ENCODE assay signal across 9 cellular contexts in the genomic region with DNA sequence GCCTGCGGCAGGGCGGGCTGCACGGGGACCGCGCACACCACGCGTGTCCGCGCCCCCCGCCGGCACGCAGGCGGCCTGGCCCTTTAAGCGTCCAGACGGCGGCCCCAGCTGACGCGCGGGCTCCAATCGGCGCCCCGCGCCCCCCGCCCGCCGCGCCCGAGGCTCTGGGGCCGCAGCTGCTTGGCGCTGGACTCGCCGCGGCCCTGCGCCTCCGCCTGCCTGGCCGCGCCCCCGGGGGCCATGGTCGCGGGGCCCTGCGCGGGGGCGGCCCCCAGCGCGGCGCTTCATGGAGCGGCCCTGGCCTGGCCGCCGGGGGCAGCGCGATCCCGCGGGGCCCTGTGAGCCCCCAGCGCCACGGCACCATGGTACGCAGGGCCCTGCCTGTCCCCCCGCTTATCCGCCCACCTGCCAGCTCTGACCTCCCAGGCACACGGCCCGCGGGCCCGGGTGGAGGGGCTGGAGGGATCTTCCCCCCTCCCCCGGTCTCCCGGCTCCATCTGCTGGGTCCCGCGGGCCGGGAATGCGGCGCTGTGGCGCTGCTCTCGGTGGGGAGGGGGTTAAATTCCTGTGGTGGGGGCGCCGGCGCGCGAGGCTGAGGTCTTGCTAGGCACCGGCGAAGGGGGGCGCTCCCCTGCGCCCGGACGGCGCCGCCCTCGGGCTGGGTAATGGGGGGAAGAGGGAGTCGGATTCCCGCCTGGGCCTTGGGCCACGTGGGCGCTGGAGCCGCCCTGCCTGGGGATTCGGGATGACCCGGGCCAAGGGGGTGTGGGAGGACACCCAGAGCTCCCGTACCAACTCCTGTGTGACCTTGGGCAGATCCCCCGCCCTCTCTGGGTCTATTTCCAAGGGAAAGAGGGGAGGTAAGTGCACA. TPM values are rescaled to one million over a fixed set of nuclear protein-coding genes. Genes with fewer than 3 reads are reported as not detected.
DNase-seq lines count a peak whose midpoint lies in the region; ATAC-seq and TF ChIP-seq lines count a peak whose summit lies in the region.
"Had no signal": no experiment of that assay in that cellular context is flagged by ENCODE, and none has a peak within 500 bp of the region (broad histone marks: within the 10 kb centered on the region; RNA-seq: fewer than 3 reads in every experiment).

No MANE protein-coding gene starts in this region.

- H3K36me3 Mint-ChIP-seq in CD4-positive, alpha-beta T cell (ENCODE audit: low read depth) = no peaks in the 10 kb centered on the region

- CTCF ChIA-PET in CD4-positive, alpha-beta T cell (lab: Charles Lee) = interaction anchor here (0.9 kb wide), 2 partner anchors 9 to 72 kb away, joined by 3 read pairs; a partner anchor contains a TSS
- CTCF ChIA-PET in HCT116 (lab: Charles Lee) = no interaction called here

- H3K9me3 ChIP-seq in CD4-positive, alpha-beta T cell (ENCODE audit: control insufficient read depth, low read length) = no peaks in the 10 kb centered on the region
- H3K9me3 ChIP-seq in HCT116 (ENCODE audit: control insufficient read depth in 1 of 2, insufficient read depth in 1 of 2, low read depth in 1 of 2, low read length in 2 of 2) (no peaks in the 10 kb centered on the region), esophagus squamous epithelium (no peaks in the 10 kb centered on the region), mucosa of descending colon (no peaks in the 10 kb centered on the region), upper lobe of right lung (no peaks in the 10 kb centered on the region)

- peaks cover 16% of the 10 kb centered on the region; the same call in 1 of the 2 replicates for H3K79me2 ChIP-seq in HCT116 (ENCODE audit: insufficient read depth, low read length)

- no peaks in the 10 kb centered on the region for H3K9me3 Mint-ChIP-seq in CD4-positive, alpha-beta T cell

- no peak overlapping the region for H3K27ac Mint-ChIP-seq in CD4-positive, alpha-beta T cell

- intact Hi-C loops in CD4-positive, alpha-beta T cell (cut with DNase I, micrococcal nuclease) = loop anchor here in 1 of 2 experiments (5.0 kb wide), 1 partner anchor 88 kb away; no protein-coding TSS in a partner anchor
- intact Hi-C loops in HCT116 (cut with micrococcal nuclease) = loop anchor here (5.0 kb wide), 2 partner anchors 52 to 88 kb away; a partner anchor contains a TSS
- intact Hi-C loops in esophagus squamous epithelium (cut with DNase I) = no loop called here
- intact Hi-C loops in mucosa of descending colon (cut with DNase I, micrococcal nuclease) = loop anchor here in 1 of 2 donors (10.0 kb wide), 1 partner anchor 90 kb away; no protein-coding TSS in a partner anchor
- intact Hi-C loops in upper lobe of right lung (cut with DNase I) = no loop called here

- H3K4me1 ChIP-seq in HCT116 (ENCODE audit: control insufficient read depth in 1 of 2, insufficient read depth in 2 of 2, low read length in 2 of 2) (peaks cover 42 to 63% of the 10 kb centered on the region in 2 experiments), esophagus squamous epithelium (peaks cover 36 to 83% (median 54%) of the 10 kb centered on the region in 3 donors), mucosa of descending colon (ENCODE audit: low read depth) (peaks cover 17% of the 10 kb centered on the region), upper lobe of right lung (peaks cover 41% of the 10 kb centered on the region)

- no TSS peak for BruUV-seq in HCT116 (replicated peaks; lab: Mats Ljungman, UMichigan)

- peak overlapping the region; percentile 99 for H3K4me2 ChIP-seq in HCT116 (ENCODE audit: low read length)

- H3K4me3 ChIP-seq in HCT116 (replicated peaks in 1 of 2; ENCODE audit: low read depth in 1 of 2, low read length in 2 of 2) = peak overlapping the region; percentile 75 to 86
- H3K4me3 ChIP-seq in esophagus squamous epithelium = peak overlapping the region; percentile 67 to 86 (median 78)
- H3K4me3 ChIP-seq in mucosa of descending colon = peak overlapping the region; percentile 32
- H3K4me3 ChIP-seq in upper lobe of right lung = peak overlapping the region; percentile 87

- no peaks in the 10 kb centered on the region for H3K27me3 ChIP-seq in CD4-positive, alpha-beta T cell (ENCODE audit: control insufficient read depth, insufficient read depth, low read length)
- H3K27me3 ChIP-seq in HCT116 (ENCODE audit: insufficient read depth, low read length) (no peaks in the 10 kb centered on the region), esophagus squamous epithelium (no peaks in the 10 kb centered on the region), upper lobe of right lung (no peaks in the 10 kb centered on the region)

- H3K4me3 Mint-ChIP-seq in CD4-positive, alpha-beta T cell = peak overlapping the region; percentile 60

- no peaks in the 10 kb centered on the region for H4K20me1 ChIP-seq in HCT116 (ENCODE audit: insufficient read depth)

- DNase-seq in CD4-positive, alpha-beta T cell = no peak
- DNase-seq in HCT116 (ENCODE audit: low read depth, low spot score) = no peak
- peak; percentile 67 for DNase-seq in UCSD-AML1 (lab: John Stamatoyannopoulos, UW; ENCODE audit: unreplicated experiment)
- DNase-seq in esophagus squamous epithelium (lab: John Stamatoyannopoulos, UW) = no peak
- DNase-seq in mucosa of descending colon = peak; percentile 35 to 75 (median 65)
- DNase-seq in upper lobe of right lung = peak; percentile 82

- no peak overlapping the region for H2AFZ ChIP-seq in HCT116 (ENCODE audit: low read depth, low read length, poor library complexity, severe bottlenecking)

- no peaks in the 10 kb centered on the region for H3K9me2 ChIP-seq in HCT116 (ENCODE audit: insufficient read depth)

- TF ChIP-seq POLR2A in HCT116 (IDR thresholded peaks at IDR 0.05; ENCODE audit: borderline replicate concordance, extremely low read depth, insufficient read depth, insufficient read length) (no peak), esophagus squamous epithelium (IDR thresholded peaks at IDR 0.05) (peak in 1 of 4 donors; percentile 30)

- no peaks in the 10 kb centered on the region for H3K27me3 Mint-ChIP-seq in CD4-positive, alpha-beta T cell

- no peak for TF ChIP-seq RAD21 in HCT116 (IDR thresholded peaks at IDR 0.05; ENCODE audit: low read depth)

- RAD21 ChIA-PET in HCT116 (lab: Charles Lee; ENCODE audit: low non-redundant PET in 1 of 2, low total read pairs in 2 of 2, uncharacterized antibody in 2 of 2, unreplicated experiment in 2 of 2) = no interaction called here

- H3K9ac ChIP-seq in HCT116 (ENCODE audit: low read length) = peak overlapping the region; percentile 86

- H3K4me1 Mint-ChIP-seq in CD4-positive, alpha-beta T cell (ENCODE audit: low read depth) = peaks cover 23% of the 10 kb centered on the region

- POLR2A ChIA-PET in CD4-positive, alpha-beta T cell (lab: Charles Lee) = interaction anchor here (1.0 kb wide), 2 partner anchors 11 to 54 kb away, joined by 3 read pairs; a partner anchor contains a TSS
- POLR2A ChIA-PET in HCT116 (lab: Charles Lee) = no interaction called here

- no peak overlapping the region for H3K27ac ChIP-seq in CD4-positive, alpha-beta T cell (ENCODE audit: low read depth, low read length)
- H3K27ac ChIP-seq in HCT116 (ENCODE audit: low read depth, low read length) (peak overlapping the region; percentile 84), esophagus squamous epithelium (peak overlapping the region; percentile 84 to 96 (median 94)), upper lobe of right lung (peak overlapping the region; percentile 88)

- TF ChIP-seq CTCF in CD4-positive, alpha-beta T cell (IDR thresholded peaks at IDR 0.05) = no peak
- TF ChIP-seq CTCF in HCT116 (IDR thresholded peaks at IDR 0.05 in 2 of 3, conservative IDR thresholded peaks at IDR 0.05 in 1 of 3; ENCODE audit: borderline replicate concordance in 1 of 3, insufficient read depth in 1 of 3, low read depth in 2 of 3, low read length in 2 of 3) (0 out of 6 replicates have a peak, but pooled peaks of 1 of the 3 experiments have one; percentile 18), esophagus squamous epithelium (IDR thresholded peaks at IDR 0.05) (no peak), mucosa of descending colon (IDR thresholded peaks at IDR 0.05) (no peak), upper lobe of right lung (IDR thresholded peaks at IDR 0.05) (no peak)

- ATAC-seq in CD4-positive, alpha-beta T cell (ENCODE audit: poor library complexity) = peak; percentile 54
- peak; percentile 17 for ATAC-seq in HCT116
- ATAC-seq in mucosa of descending colon = peak; percentile 47
- peak; percentile 72 for ATAC-seq in upper lobe of right lung
- no peak for ATAC-seq in HG03045 (IDR thresholded peaks at IDR 0.05; ENCODE audit: unreplicated experiment)
- ATAC-seq in HG03135 (IDR thresholded peaks at IDR 0.05; ENCODE audit: unreplicated experiment) = no peak

- WGBS in esophagus squamous epithelium, 2 donors = 2 to 5% methylated on average over 4 to 10 of the region's 94 CpGs

- H3K36me3 ChIP-seq in HCT116 (ENCODE audit: control insufficient read depth in 1 of 2, insufficient read depth in 2 of 2, low read length in 2 of 2) (no peaks in the 10 kb centered on the region; a peak in 1 of 4 replicates), esophagus squamous epithelium (peaks cover 1 to 26% (median 3%) of the 10 kb centered on the region in 3 donors), mucosa of descending colon (ENCODE audit: low read depth) (no peaks in the 10 kb centered on the region), upper lobe of right lung (peaks cover 3% of the 10 kb centered on the region)

TF ChIP-seq in HCT116, 20 proteins besides CTCF, POLR2A, EP300 and RAD21 (continues in another document):
- TF ChIP-seq ZFX (IDR thresholded peaks at IDR 0.05) (peak; percentile 91; the same call in 1 of the 2 replicates), JUND (IDR thresholded peaks at IDR 0.05) (no peak), YY1 (IDR thresholded peaks at IDR 0.05; ENCODE audit: extremely low read depth, insufficient replicate concordance, low read depth, low read length) (peak; percentile 32)

RNA-seq across cellular contexts. Expression of a gene that starts 1.1 kb away (rescaled TPM):
- total RNA-seq in CD4-positive, alpha-beta T cell = under 1 TPM; 0.47 to 0.80 TPM
- total RNA-seq in HCT116 (2021; ENCODE audit: unreplicated experiment) (6.3 TPM), esophagus squamous epithelium (10 to 100 TPM in 2 of 4 donors, 1 to 10 TPM in 2; 5.0 to 34.3 (median 10.3) TPM), mucosa of descending colon (10 to 100 TPM in 2 of 3 donors, 1 to 10 TPM in 1; 3.1 to 45.5 (median 12.4) TPM), upper lobe of right lung (28.1 TPM)
- polyA plus RNA-seq in HCT116 (2012) = 4.5 and 5.2 TPM in 2 replicates

RNA-seq across cellular contexts. Expression of a gene that starts 30.8 kb away (rescaled TPM):
- not detected for total RNA-seq in CD4-positive, alpha-beta T cell
- not detected for total RNA-seq in HCT116 (2021; ENCODE audit: unreplicated experiment)
- polyA plus RNA-seq in HCT116 (2012) = not detected in 2 replicates
- total RNA-seq in esophagus squamous epithelium = not detected
- total RNA-seq in mucosa of descending colon = not detected
- total RNA-seq in upper lobe of right lung = not detected
- total RNA-seq: T-helper 1 cell treated with Interleukin-12 subunit alpha and Interleukin-12 subunit beta and Interleukin-4 antibody, amounts not matched to agents 30 ng/mL and 1 ng/mL, for 36 hours had no signal

RNA-seq across cellular contexts. Expression of a gene that starts 48.0 kb away (rescaled TPM):
- not detected for total RNA-seq in CD4-positive, alpha-beta T cell
- total RNA-seq in HCT116 (2021; ENCODE audit: unreplicated experiment) (0.52 TPM), esophagus squamous epithelium (not detected), mucosa of descending colon (under 1 TPM in 1 of 3 donors, not detected in 2; 0.70 TPM), upper lobe of right lung (not detected)
- 0.29 TPM in 1 of 2 replicates, not detected in the other for polyA plus RNA-seq in HCT116 (2012)
- total RNA-seq: T-helper 1 cell treated with Interleukin-12 subunit alpha and Interleukin-12 subunit beta and Interleukin-4 antibody, amounts not matched to agents 30 ng/mL and 1 ng/mL, for 36 hours had no signal

RNA-seq across cellular contexts. Expression of a gene that starts 54.1 kb away (rescaled TPM):
- 100 to 1,000 TPM; 236 to 249 TPM for total RNA-seq in CD4-positive, alpha-beta T cell
- total RNA-seq in HCT116 (2021; ENCODE audit: unreplicated experiment) (59.7 TPM), esophagus squamous epithelium (100 to 1,000 TPM in 1 of 4 donors, 10 to 100 TPM in 3; 18.0 to 112 (median 50.7) TPM), mucosa of descending colon (10 to 100 TPM; 61.4 to 75.6 (median 70.5) TPM), upper lobe of right lung (92.1 TPM)
- 11.2 and 13.4 TPM in 2 replicates for polyA plus RNA-seq in HCT116 (2012)

Comparison
In these comparisons a context has a peak if more than half of its experiments do, and no peak if none do; other contexts are left out.
1. ATAC-seq: peak in CD4-positive, alpha-beta T cell (single experiment), HCT116 (single experiment), mucosa of descending colon (single experiment) and upper lobe of right lung (single experiment); none in HG03045 (single experiment) and HG03135 (single experiment).
2. DNase-seq: peak in UCSD-AML1 (single experiment), mucosa of descending colon (3 of 3) and upper lobe of right lung (single experiment); none in CD4-positive, alpha-beta T cell (0 of 10), HCT116 (single experiment) and esophagus squamous epithelium (single experiment).
3. H3K4me3 ChIP-seq: peak in every context shown above with its lines; median percentile 87 in upper lobe of right lung; 80 in HCT116; 78 in esophagus squamous epithelium; 32 in mucosa of descending colon.